Comparison of ENCODE assay signal across 37 cellular contexts in genomic region chr5:153717287-153717686, GRCh38.
"Had no signal": no experiment of that assay in that cellular context is flagged by ENCODE, and none has a peak within 500 bp of the region (broad histone marks: within the 10 kb centered on the region; RNA-seq: fewer than 3 reads in every experiment).

No MANE protein-coding gene starts in this region.

- H3K9me3 ChIP-seq: ascending aorta had no signal

- H3K27me3 ChIP-seq: ascending aorta, cardiac muscle cell had no signal

- H3K27me3 Mint-ChIP-seq: activated B cell treated with CpG ODN at 0.5 μM for 24 hours; activated CD4-positive, alpha-beta memory T cell treated with anti-CD3 and anti-CD28 coated beads for 36 hours; activated CD4-positive, alpha-beta T cell treated with anti-CD3 and anti-CD28 coated beads, Interleukin-2, amount 10 ng/mL, durations not matched to agents 24 days and 14 days; activated naive CD4-positive, alpha-beta T cell treated with anti-CD3 and anti-CD28 coated beads, Interleukin-2, amount 10 ng/mL, durations not matched to agents 7 days and 5 days; activated naive CD4-positive, alpha-beta T cell treated with anti-CD3 and anti-CD28 coated beads, Interleukin-2, amount 50 U/mL, for 24 hours; activated naive CD8-positive, alpha-beta T cell treated with anti-CD3 and anti-CD28 coated beads, Interleukin-2, amount 10 ng/mL, durations not matched to agents 7 days and 5 days; activated naive CD8-positive, alpha-beta T cell treated with anti-CD3 and anti-CD28 coated beads, Interleukin-2, amount 50 U/mL, for 24 hours; activated T-helper 17 cell treated with anti-CD3 and anti-CD28 coated beads, Interleukin-2, amount 50 U/mL, for 72 hours had no signal

- H3K4me1 Mint-ChIP-seq: activated B cell treated with CpG ODN at 0.5 μM for 24 hours; activated CD4-positive, alpha-beta T cell treated with anti-CD3 and anti-CD28 coated beads, Interleukin-2, amount 10 ng/mL, durations not matched to agents 24 days and 14 days; activated naive CD4-positive, alpha-beta T cell treated with anti-CD3 and anti-CD28 coated beads, Interleukin-2, amount 10 ng/mL, durations not matched to agents 7 days and 5 days; activated naive CD4-positive, alpha-beta T cell treated with anti-CD3 and anti-CD28 coated beads, Interleukin-2, amount 50 U/mL, for 24 hours; activated naive CD8-positive, alpha-beta T cell treated with anti-CD3 and anti-CD28 coated beads, Interleukin-2, amount 10 ng/mL, durations not matched to agents 7 days and 5 days; activated naive CD8-positive, alpha-beta T cell treated with anti-CD3 and anti-CD28 coated beads, Interleukin-2, amount 50 U/mL, for 24 hours; activated T-helper 17 cell treated with anti-CD3 and anti-CD28 coated beads, Interleukin-2, amount 50 U/mL, for 72 hours; central memory CD8-positive, alpha-beta T cell had no signal

- H3K9me3 Mint-ChIP-seq: activated B cell treated with CpG ODN at 0.5 μM for 24 hours; activated CD4-positive, alpha-beta memory T cell treated with anti-CD3 and anti-CD28 coated beads for 36 hours; activated CD4-positive, alpha-beta T cell treated with anti-CD3 and anti-CD28 coated beads, Interleukin-2, amount 10 ng/mL, durations not matched to agents 24 days and 14 days; activated naive CD4-positive, alpha-beta T cell treated with anti-CD3 and anti-CD28 coated beads, Interleukin-2, amount 10 ng/mL, durations not matched to agents 7 days and 5 days; activated naive CD4-positive, alpha-beta T cell treated with anti-CD3 and anti-CD28 coated beads, Interleukin-2, amount 50 U/mL, for 24 hours; activated naive CD8-positive, alpha-beta T cell treated with anti-CD3 and anti-CD28 coated beads, Interleukin-2, amount 50 U/mL, for 24 hours; activated T-cell treated with anti-CD3 and anti-CD28 coated beads, Interleukin-2, amount 50 U/mL, for 4 hours; activated T-helper 1 cell treated with anti-CD3 and anti-CD28 coated beads, Interleukin-12 subunit alpha, Interleukin-12 subunit beta, Interleukin-2, Interleukin-4 antibody, amounts not matched to agents 30 ng/mL and 10 ng/mL and 1 ng/mL, durations not matched to agents 14 hours and 24 hours and 36 hours; central memory CD8-positive, alpha-beta T cell; T-helper 1 cell treated with Interleukin-12 subunit alpha and Interleukin-12 subunit beta and Interleukin-4 antibody, amounts not matched to agents 30 μg/mL and 1 μg/mL, for 36 hours; T-helper 2 cell treated with Interferon-gamma antibody and Interleukin-4, amounts not matched to agents 5 μg/mL and 100 μg/mL, for 36 hours had no signal

- FAIRE-seq: bronchial epithelial cell, TTC549 had no signal

- ATAC-seq: activated CD8-positive, alpha-beta T cell treated with anti-CD3 and anti-CD28 coated beads for 36 hours; activated naive CD8-positive, alpha-beta T cell treated with anti-CD3 and anti-CD28 coated beads, Interleukin-2, amount 50 U/mL, for 24 hours; activated T-cell treated with anti-CD3 and anti-CD28 coated beads, Interleukin-2, amount 50 U/mL, for 4 hours; activated T-cell treated with anti-CD3 and anti-CD28 coated beads, Interleukin-2, amount 50 U/mL, for 72 hours; activated T-helper 17 cell treated with anti-CD3 and anti-CD28 coated beads, Interleukin-2, amount 50 U/mL, for 72 hours had no signal

- H3K4me3 Mint-ChIP-seq: activated B cell treated with CpG ODN at 0.5 μM for 24 hours; activated CD4-positive, alpha-beta memory T cell treated with anti-CD3 and anti-CD28 coated beads for 36 hours; activated CD4-positive, alpha-beta T cell treated with anti-CD3 and anti-CD28 coated beads, Interleukin-2, amount 10 ng/mL, durations not matched to agents 24 days and 14 days; activated CD8-positive, alpha-beta T cell treated with anti-CD3 and anti-CD28 coated beads for 36 hours; activated naive CD4-positive, alpha-beta T cell treated with anti-CD3 and anti-CD28 coated beads, Interleukin-2, amount 10 ng/mL, durations not matched to agents 7 days and 5 days; activated naive CD4-positive, alpha-beta T cell treated with anti-CD3 and anti-CD28 coated beads, Interleukin-2, amount 50 U/mL, for 24 hours; activated naive CD8-positive, alpha-beta T cell; activated naive CD8-positive, alpha-beta T cell treated with anti-CD3 and anti-CD28 coated beads, Interleukin-2, amount 10 ng/mL, durations not matched to agents 7 days and 5 days; activated naive CD8-positive, alpha-beta T cell treated with anti-CD3 and anti-CD28 coated beads, Interleukin-2, amount 50 U/mL, for 24 hours; activated T-cell treated with anti-CD3 and anti-CD28 coated beads, Interleukin-2, amount 50 U/mL, for 4 hours; activated T-cell treated with anti-CD3 and anti-CD28 coated beads, Interleukin-2, amount 50 U/mL, for 72 hours; activated T-helper 1 cell treated with anti-CD3 and anti-CD28 coated beads, Interleukin-12 subunit alpha, Interleukin-12 subunit beta, Interleukin-2, Interleukin-4 antibody, amounts not matched to agents 30 ng/mL and 10 ng/mL and 1 ng/mL, durations not matched to agents 14 hours and 24 hours and 36 hours; activated T-helper 17 cell treated with anti-CD3 and anti-CD28 coated beads, Interleukin-2, amount 50 U/mL, for 72 hours; brain; central memory CD8-positive, alpha-beta T cell; T-helper 1 cell treated with Interleukin-12 subunit alpha and Interleukin-12 subunit beta and Interleukin-4 antibody, amounts not matched to agents 30 μg/mL and 1 μg/mL, for 36 hours; T-helper 2 cell treated with Interferon-gamma antibody and Interleukin-4, amounts not matched to agents 5 μg/mL and 100 μg/mL, for 36 hours had no signal

- H3K36me3 Mint-ChIP-seq: activated CD4-positive, alpha-beta memory T cell treated with anti-CD3 and anti-CD28 coated beads for 36 hours; activated naive CD4-positive, alpha-beta T cell treated with anti-CD3 and anti-CD28 coated beads, Interleukin-2, amount 10 ng/mL, durations not matched to agents 7 days and 5 days; activated naive CD4-positive, alpha-beta T cell treated with anti-CD3 and anti-CD28 coated beads, Interleukin-2, amount 50 U/mL, for 24 hours; activated naive CD8-positive, alpha-beta T cell; activated naive CD8-positive, alpha-beta T cell treated with anti-CD3 and anti-CD28 coated beads, Interleukin-2, amount 10 ng/mL, durations not matched to agents 7 days and 5 days had no signal

- H3K4me3 ChIP-seq: ascending aorta, cardiac muscle cell had no signal

- DNase-seq: activated B cell treated with CpG ODN at 0.5 μM for 24 hours; activated CD4-positive, alpha-beta memory T cell treated with anti-CD3 and anti-CD28 coated beads for 36 hours; activated CD4-positive, alpha-beta T cell treated with anti-CD3 and anti-CD28 coated beads for 4 hours; activated CD4-positive, alpha-beta T cell treated with anti-CD3 and anti-CD28 coated beads, Interleukin-2, amount 10 ng/mL, durations not matched to agents 24 days and 14 days; activated CD4-positive, alpha-beta T cell treated with anti-CD3 and anti-CD28 coated beads, Interleukin-2, amount 50 U/mL, for 1 hour; activated CD4-positive, alpha-beta T cell treated with anti-CD3 and anti-CD28 coated beads, Interleukin-2, amount 50 U/mL, for 4 hours; activated CD4-positive, CD25-positive, alpha-beta regulatory T cell treated with anti-CD3 and anti-CD28 coated beads, Interleukin-2, amount 50 U/mL, for 72 hours; activated CD8-positive, alpha-beta memory T cell treated with anti-CD3 and anti-CD28 coated beads, Interleukin-2, amount 50 U/mL, for 4 hours; activated CD8-positive, alpha-beta T cell treated with anti-CD3 and anti-CD28 coated beads for 36 hours; activated effector memory CD4-positive, alpha-beta T cell treated with anti-CD3 and anti-CD28 coated beads, Interleukin-2, amount 50 U/mL, for 16 hours; activated naive CD4-positive, alpha-beta T cell treated with anti-CD3 and anti-CD28 coated beads, Interleukin-2, amount 10 ng/mL, durations not matched to agents 7 days and 5 days; activated naive CD4-positive, alpha-beta T cell treated with Interleukin-2 at 50 U/mL for 16 hours; activated naive CD8-positive, alpha-beta T cell treated with anti-CD3 and anti-CD28 coated beads, Interleukin-2, amount 10 ng/mL, durations not matched to agents 7 days and 5 days; activated naive CD8-positive, alpha-beta T cell treated with anti-CD3 and anti-CD28 coated beads, Interleukin-2, amount 50 U/mL, for 24 hours; activated T-cell treated with anti-CD3 and anti-CD28 coated beads for 4 hours; activated T-cell treated with anti-CD3 and anti-CD28 coated beads, Interleukin-2, amount 50 U/mL, for 1 hour; activated T-cell treated with anti-CD3 and anti-CD28 coated beads, Interleukin-2, amount 50 U/mL, for 4 hours; activated T-cell treated with anti-CD3 and anti-CD28 coated beads, Interleukin-2, amount 50 U/mL, for 72 hours; amygdala; anterior cingulate cortex; cerebellar nuclear complex; T-helper 1 cell; T-helper 2 cell; T-helper 9 cell had no signal

- H3K27ac ChIP-seq: cardiac muscle cell, VCaP had no signal

- H3K27ac Mint-ChIP-seq: activated B cell treated with CpG ODN at 0.5 μM for 24 hours; activated CD4-positive, alpha-beta memory T cell treated with anti-CD3 and anti-CD28 coated beads for 36 hours; activated CD4-positive, alpha-beta T cell treated with anti-CD3 and anti-CD28 coated beads, Interleukin-2, amount 10 ng/mL, durations not matched to agents 24 days and 14 days; activated CD8-positive, alpha-beta T cell treated with anti-CD3 and anti-CD28 coated beads for 36 hours; activated naive CD4-positive, alpha-beta T cell treated with anti-CD3 and anti-CD28 coated beads, Interleukin-2, amount 10 ng/mL, durations not matched to agents 7 days and 5 days; activated naive CD4-positive, alpha-beta T cell treated with anti-CD3 and anti-CD28 coated beads, Interleukin-2, amount 50 U/mL, for 24 hours; activated naive CD8-positive, alpha-beta T cell; activated naive CD8-positive, alpha-beta T cell treated with anti-CD3 and anti-CD28 coated beads, Interleukin-2, amount 10 ng/mL, durations not matched to agents 7 days and 5 days; activated naive CD8-positive, alpha-beta T cell treated with anti-CD3 and anti-CD28 coated beads, Interleukin-2, amount 50 U/mL, for 24 hours; activated T-cell treated with anti-CD3 and anti-CD28 coated beads, Interleukin-2, amount 50 U/mL, for 72 hours; activated T-helper 1 cell treated with anti-CD3 and anti-CD28 coated beads, Interleukin-12 subunit alpha, Interleukin-12 subunit beta, Interleukin-2, Interleukin-4 antibody, amounts not matched to agents 30 ng/mL and 10 ng/mL and 1 ng/mL, durations not matched to agents 14 hours and 24 hours and 36 hours; activated T-helper 17 cell treated with anti-CD3 and anti-CD28 coated beads, Interleukin-2, amount 50 U/mL, for 72 hours; brain; T-helper 1 cell treated with Interleukin-12 subunit alpha and Interleukin-12 subunit beta and Interleukin-4 antibody, amounts not matched to agents 30 μg/mL and 1 μg/mL, for 36 hours; T-helper 2 cell treated with Interferon-gamma antibody and Interleukin-4, amounts not matched to agents 5 μg/mL and 100 μg/mL, for 36 hours had no signal

- H3K36me3 ChIP-seq: ascending aorta, cardiac muscle cell had no signal
